ENCODE assay signal across 9 cellular contexts in genomic region chr3:102113421-102114041, GRCh38.
DNase-seq lines count a peak whose midpoint lies in the region; ATAC-seq, FAIRE-seq and TF ChIP-seq lines count a peak whose summit lies in the region.
"Had no signal": no experiment of that assay in that cellular context is flagged by ENCODE, and none has a peak within 500 bp of the region (broad histone marks: within the 10 kb centered on the region; RNA-seq: fewer than 3 reads in every experiment).

No MANE protein-coding gene starts in this region.

- H3K9ac ChIP-seq in rectal smooth muscle tissue (ENCODE audit: low read length), result no peak overlapping the region

- peak; percentile 57 for ATAC-seq in esophagus mucosa
- ATAC-seq in HG02571 (IDR thresholded peaks at IDR 0.05; ENCODE audit: unreplicated experiment), result no peak

- no peak overlapping the region for H3K4me3 ChIP-seq in rectal smooth muscle tissue (ENCODE audit: low read length)
- H3K4me3 ChIP-seq in coronary artery, result no peak overlapping the region

- no peak for TF ChIP-seq CTCF in coronary artery (IDR thresholded peaks at IDR 0.05)

- H3K27ac ChIP-seq in rectal smooth muscle tissue (ENCODE audit: low read depth, low read length) (peak overlapping the region; percentile 65), coronary artery (no peak overlapping the region)

- H3K27me3 ChIP-seq in rectal smooth muscle tissue (ENCODE audit: control insufficient read depth, insufficient read depth, low read length), result no peaks in the 10 kb centered on the region

- H3K36me3 ChIP-seq in rectal smooth muscle tissue (ENCODE audit: control insufficient read depth, insufficient read depth, low read length), result no peaks in the 10 kb centered on the region

- in situ Hi-C loops in Caki2 (cut with HindIII; ENCODE audit: low pct_unique_long_range_greater_than_20kb, low sequenced_read_pairs), result no loop called here

- FAIRE-seq in RCC 7860 (lab: Jason Lieb, UNC), result peak; percentile 100

- H3K4me1 ChIP-seq in rectal smooth muscle tissue (ENCODE audit: control insufficient read depth, insufficient read depth, low read length), result no peaks in the 10 kb centered on the region

- DNase-seq in Caki2 (ENCODE audit: low read depth) (peak; percentile 95), RCC 7860 (ENCODE audit: low spot score) (peak; percentile 98), NCI-H2081 (lab: John Stamatoyannopoulos, UW) (no peak), coronary artery (ENCODE audit: low spot score) (no peak), NCI-H748 treated with DMSO at 0.1 percent for 48 hours (lab: John Stamatoyannopoulos, UW) (no peak)
- DNase-seq: NCI-H446 treated with DMSO at 0.1 percent for 48 hours had no signal

Comparison
In these comparisons a context has a peak if more than half of its experiments do, and no peak if none do; other contexts are left out.
1. DNase-seq: peak in Caki2 (single experiment) and RCC 7860 (single experiment); none in NCI-H2081 (0 of 2), coronary artery (single experiment) and NCI-H748 treated with DMSO at 0.1 percent for 48 hours (single experiment).